In the genomic region with DNA sequence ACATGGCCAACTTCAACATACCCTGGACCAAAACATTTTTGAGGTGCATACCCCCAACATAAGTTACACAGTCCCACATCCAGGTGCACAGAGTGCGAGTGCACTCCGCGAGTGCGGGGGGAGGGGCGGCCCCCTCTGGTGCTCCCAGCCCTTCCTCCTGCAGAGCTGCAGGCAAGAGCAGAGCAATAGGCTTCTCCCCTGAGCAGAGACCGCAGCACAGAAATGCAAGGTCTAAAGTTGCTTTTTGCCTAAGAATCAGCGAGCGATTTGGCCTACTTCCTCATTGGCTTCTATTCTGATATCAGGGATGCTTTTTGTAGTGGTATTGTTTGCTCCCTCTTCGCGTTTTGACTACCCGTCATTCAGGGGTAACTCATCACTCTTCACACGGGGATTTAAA, we compare ENCODE assay signal across 25 cellular contexts.
"Had no signal": no experiment of that assay in that cellular context is flagged by ENCODE, and none has a peak within 500 bp of the region (broad histone marks: within the 10 kb centered on the region; RNA-seq: fewer than 3 reads in every experiment).

No MANE protein-coding gene starts in this region.

- H3K4me3 Mint-ChIP-seq: activated B cell treated with CpG ODN at 0.5 μM for 24 hours; activated CD4-positive, alpha-beta T cell treated with anti-CD3 and anti-CD28 coated beads, Interleukin-2, amount 10 ng/mL, durations not matched to agents 24 days and 14 days; activated naive CD4-positive, alpha-beta T cell treated with anti-CD3 and anti-CD28 coated beads for 36 hours; activated naive CD8-positive, alpha-beta T cell treated with anti-CD3 and anti-CD28 coated beads, Interleukin-2, amount 50 U/mL, for 24 hours; effector memory CD8-positive, alpha-beta T cell; naive B cell had no signal

- H3K4me3 ChIP-seq: heart left ventricle, left lung, tibial artery had no signal

- H3K4me1 ChIP-seq: left lung, tibial artery had no signal

- ATAC-seq: activated naive CD8-positive, alpha-beta T cell treated with anti-CD3 and anti-CD28 coated beads, Interleukin-2, amount 50 U/mL, for 24 hours; effector memory CD8-positive, alpha-beta T cell; heart left ventricle; left lung had no signal

- DNase-seq: activated B cell treated with CpG ODN at 0.5 μM for 24 hours; activated CD4-positive, alpha-beta T cell treated with anti-CD3 and anti-CD28 coated beads, Interleukin-2, amount 10 ng/mL, durations not matched to agents 24 days and 14 days; activated CD8-positive, alpha-beta memory T cell treated with anti-CD3 and anti-CD28 coated beads for 24 hours; activated naive CD4-positive, alpha-beta T cell treated with anti-CD3 and anti-CD28 coated beads for 36 hours; activated naive CD8-positive, alpha-beta T cell treated with anti-CD3 and anti-CD28 coated beads, Interleukin-2, amount 50 U/mL, for 24 hours; activated T-cell treated with anti-CD3 and anti-CD28 coated beads for 4 hours; aorta; dermis blood vessel endothelial cell; effector memory CD8-positive, alpha-beta T cell; foreskin melanocyte; heart left ventricle; kidney; left lung; mammary epithelial cell; naive B cell; posterior cingulate gyrus; retina; stimulated activated CD4-positive, alpha-beta T cell treated with anti-CD3 and anti-CD28 coated beads, Interleukin-4, amount 100 ng/mL, for 1 hour; stimulated activated naive CD4-positive, alpha-beta T cell; tibial artery had no signal

- H3K27ac ChIP-seq: epithelial cell of prostate, heart left ventricle, left lung, tibial artery had no signal

- H3K27ac Mint-ChIP-seq: activated CD4-positive, alpha-beta T cell treated with anti-CD3 and anti-CD28 coated beads, Interleukin-2, amount 10 ng/mL, durations not matched to agents 24 days and 14 days; activated naive CD4-positive, alpha-beta T cell treated with anti-CD3 and anti-CD28 coated beads for 36 hours; activated naive CD8-positive, alpha-beta T cell treated with anti-CD3 and anti-CD28 coated beads, Interleukin-2, amount 50 U/mL, for 24 hours; activated T-helper 2 cell treated with anti-CD3 and anti-CD28 coated beads, Interferon-gamma antibody, Interleukin-2, Interleukin-4, amounts not matched to agents 10 μg/mL and 5 μg/mL and 100 μg/mL, durations not matched to agents 14 hours and 24 hours and 36 hours; effector memory CD8-positive, alpha-beta T cell had no signal

- H3K9me3 Mint-ChIP-seq: activated B cell treated with CpG ODN at 0.5 μM for 24 hours; activated CD4-positive, alpha-beta T cell treated with anti-CD3 and anti-CD28 coated beads, Interleukin-2, amount 10 ng/mL, durations not matched to agents 24 days and 14 days; activated naive CD4-positive, alpha-beta T cell treated with anti-CD3 and anti-CD28 coated beads for 36 hours; activated naive CD8-positive, alpha-beta T cell treated with anti-CD3 and anti-CD28 coated beads, Interleukin-2, amount 50 U/mL, for 24 hours; activated T-helper 2 cell treated with anti-CD3 and anti-CD28 coated beads, Interferon-gamma antibody, Interleukin-2, Interleukin-4, amounts not matched to agents 10 μg/mL and 5 μg/mL and 100 μg/mL, durations not matched to agents 14 hours and 24 hours and 36 hours; effector memory CD8-positive, alpha-beta T cell had no signal

- H3K27me3 Mint-ChIP-seq: activated B cell treated with CpG ODN at 0.5 μM for 24 hours; activated CD4-positive, alpha-beta T cell treated with anti-CD3 and anti-CD28 coated beads, Interleukin-2, amount 10 ng/mL, durations not matched to agents 24 days and 14 days; activated naive CD8-positive, alpha-beta T cell treated with anti-CD3 and anti-CD28 coated beads, Interleukin-2, amount 50 U/mL, for 24 hours; effector memory CD8-positive, alpha-beta T cell; naive B cell had no signal

- H3K4me1 Mint-ChIP-seq: activated B cell treated with CpG ODN at 0.5 μM for 24 hours; activated naive CD8-positive, alpha-beta T cell treated with anti-CD3 and anti-CD28 coated beads, Interleukin-2, amount 50 U/mL, for 24 hours had no signal

- H3K9me3 ChIP-seq: heart left ventricle, left lung, tibial artery had no signal

- FAIRE-seq: bronchial epithelial cell, kidney, TTC549, urothelium cell line had no signal

- H3K27me3 ChIP-seq: heart left ventricle, left lung, tibial artery had no signal

- H3K36me3 Mint-ChIP-seq: naive B cell had no signal
